Comparison of ENCODE assay signal across 25 cellular contexts in the genomic region with DNA sequence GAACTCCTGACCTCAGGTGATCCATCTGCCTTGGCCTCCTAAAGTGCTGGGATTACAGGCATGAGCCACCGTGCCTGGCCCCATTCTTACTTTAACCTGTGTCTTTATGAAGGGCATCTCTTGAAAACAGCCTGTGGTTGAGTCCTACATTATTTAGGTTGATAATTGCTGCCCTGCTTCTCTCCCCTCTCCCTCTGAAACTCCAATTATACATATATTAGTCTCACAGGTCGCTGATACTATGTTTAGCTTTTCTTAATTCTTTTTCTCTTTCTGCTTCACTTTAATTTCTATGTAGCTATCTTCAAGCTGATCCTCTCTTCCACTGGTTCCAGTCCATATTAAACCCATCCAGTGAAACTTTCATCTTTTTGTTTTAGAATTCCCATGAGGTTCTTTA.
"Had no signal": no experiment of that assay in that cellular context is flagged by ENCODE, and none has a peak within 500 bp of the region (broad histone marks: within the 10 kb centered on the region; RNA-seq: fewer than 3 reads in every experiment).

No MANE protein-coding gene starts in this region.

- H3K4me1 ChIP-seq: colonic mucosa, esophagus squamous epithelium, foreskin keratinocyte, gastrocnemius medialis, heart left ventricle, heart right ventricle had no signal

- H3K4me3 Mint-ChIP-seq: dendritic cell treated with granulocyte-macrophage colony-stimulating factor and Interleukin-4, amounts not matched to agents 40 ng/mL and 50 ng/mL, for 4 days; effector memory CD8-positive, alpha-beta T cell; endodermal cell had no signal

- H3K4me3 ChIP-seq: colonic mucosa, coronary artery, dorsolateral prefrontal cortex, esophagus muscularis mucosa, esophagus squamous epithelium, gastrocnemius medialis, gastroesophageal sphincter, heart left ventricle, heart right ventricle had no signal

- DNase-seq: colonic mucosa; cortex of kidney; dermis blood vessel endothelial cell; dorsolateral prefrontal cortex; effector CD4-positive, alpha-beta T cell; effector CD8-positive, alpha-beta T cell; effector memory CD4-positive, alpha-beta T cell; effector memory CD8-positive, alpha-beta T cell; endodermal cell; erythroblast; esophagus squamous epithelium; foreskin fibroblast; foreskin keratinocyte; foreskin melanocyte; gastrocnemius medialis; glutamatergic neuron; head of caudate nucleus; heart left ventricle; heart right ventricle had no signal

- H3K27ac ChIP-seq: colonic mucosa, coronary artery, dorsolateral prefrontal cortex, epithelial cell of prostate, esophagus squamous epithelium, foreskin keratinocyte, gastrocnemius medialis, heart left ventricle, heart right ventricle had no signal

- H3K9me3 Mint-ChIP-seq: effector memory CD8-positive, alpha-beta T cell had no signal

- H3K27ac Mint-ChIP-seq: dendritic cell treated with granulocyte-macrophage colony-stimulating factor and Interleukin-4, amounts not matched to agents 40 ng/mL and 50 ng/mL, for 4 days; effector memory CD8-positive, alpha-beta T cell; endodermal cell had no signal

- H3K36me3 ChIP-seq: colonic mucosa, esophagus muscularis mucosa, esophagus squamous epithelium, gastrocnemius medialis, gastroesophageal sphincter, heart right ventricle had no signal

- H3K9me3 ChIP-seq: colonic mucosa, esophagus muscularis mucosa, esophagus squamous epithelium, gastrocnemius medialis, gastroesophageal sphincter, heart left ventricle had no signal

- H3K4me1 Mint-ChIP-seq: endodermal cell had no signal

- H3K27me3 ChIP-seq: colonic mucosa, esophagus muscularis mucosa, esophagus squamous epithelium, foreskin keratinocyte, gastrocnemius medialis, gastroesophageal sphincter, heart left ventricle, heart right ventricle had no signal

- ATAC-seq: effector memory CD8-positive, alpha-beta T cell; esophagus mucosa; foreskin keratinocyte; gastrocnemius medialis; gastroesophageal sphincter; heart left ventricle; heart right ventricle had no signal
